3 cellular contexts compared by ENCODE assay signal in genomic region chr16:16221382-16221781, GRCh38. TPM values are rescaled to one million over a fixed set of nuclear protein-coding genes. Genes with fewer than 3 reads are reported as not detected.
"Had no signal": no experiment of that assay in that cellular context is flagged by ENCODE, and none has a peak within 500 bp of the region (broad histone marks: within the 10 kb centered on the region; RNA-seq: fewer than 3 reads in every experiment).

No MANE protein-coding gene starts in this region.

RNA-seq across cellular contexts. Expression of gene ABCC6, which starts 1.9 kb away (rescaled TPM):
- total RNA-seq: OCI-LY7, SJSA1, SK-MEL-5 had no signal
